In the genomic region with DNA sequence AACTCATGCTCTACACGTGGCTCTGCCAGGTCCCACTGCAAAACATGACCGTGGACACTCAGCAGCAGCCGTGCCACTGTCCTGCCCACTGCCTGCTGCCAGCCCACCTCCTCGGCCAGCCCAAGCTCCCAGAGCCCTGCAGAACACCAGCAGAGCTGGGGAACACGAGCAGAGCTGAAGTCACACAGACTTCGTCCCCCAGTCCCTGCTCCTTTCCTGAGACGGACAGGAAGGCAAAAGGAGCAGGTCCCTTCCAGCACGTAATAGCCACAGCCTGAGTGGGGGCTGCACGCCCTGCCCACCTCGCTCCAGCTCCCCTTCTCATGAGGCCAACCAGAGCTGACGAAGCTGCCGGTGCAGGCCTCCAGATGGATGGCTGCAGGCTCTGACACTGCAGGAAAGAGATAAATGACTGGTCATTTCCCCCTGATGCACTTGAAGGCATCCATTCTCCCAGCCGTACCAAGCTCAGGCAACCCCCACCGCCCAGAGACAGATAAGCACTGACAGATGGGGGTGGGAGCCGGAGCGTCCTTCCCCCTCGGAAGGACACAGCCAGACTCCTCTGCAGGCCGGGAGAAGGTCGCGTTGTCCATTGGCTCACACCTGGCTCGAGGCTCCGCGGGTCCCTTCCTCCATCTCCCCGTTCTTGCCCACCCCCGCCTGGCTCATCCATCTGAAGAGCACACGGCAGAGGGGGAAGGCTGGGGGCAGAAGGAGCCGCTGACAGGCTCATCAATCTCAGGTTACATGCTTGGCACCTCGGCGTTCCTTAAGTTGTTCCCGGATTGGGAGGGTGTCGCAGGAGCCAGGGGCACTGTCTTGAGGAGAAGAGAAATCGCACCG, we compare ENCODE assay signal across 1 cellular context.
TF ChIP-seq lines count a peak whose summit lies in the region.

No MANE protein-coding gene starts in this region.

TF ChIP-seq in K562, 482 proteins besides CTCF, POLR2A, EP300 and RAD21 (continued from another document):
- TF ChIP-seq, protein P1, sequence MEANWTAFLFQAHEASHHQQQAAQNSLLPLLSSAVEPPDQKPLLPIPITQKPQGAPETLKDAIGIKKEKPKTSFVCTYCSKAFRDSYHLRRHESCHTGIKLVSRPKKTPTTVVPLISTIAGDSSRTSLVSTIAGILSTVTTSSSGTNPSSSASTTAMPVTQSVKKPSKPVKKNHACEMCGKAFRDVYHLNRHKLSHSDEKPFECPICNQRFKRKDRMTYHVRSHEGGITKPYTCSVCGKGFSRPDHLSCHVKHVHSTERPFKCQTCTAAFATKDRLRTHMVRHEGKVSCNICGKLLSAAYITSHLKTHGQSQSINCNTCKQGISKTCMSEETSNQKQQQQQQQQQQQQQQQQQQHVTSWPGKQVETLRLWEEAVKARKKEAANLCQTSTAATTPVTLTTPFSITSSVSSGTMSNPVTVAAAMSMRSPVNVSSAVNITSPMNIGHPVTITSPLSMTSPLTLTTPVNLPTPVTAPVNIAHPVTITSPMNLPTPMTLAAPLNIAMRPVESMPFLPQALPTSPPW (CRISPR knock-in tag; IDR thresholded peaks at IDR 0.05) = peak; percentile 82
- TF ChIP-seq KDM1A (IDR thresholded peaks at IDR 0.05) (peak; percentile 72 to 83), ETS2 (tag; IDR thresholded peaks at IDR 0.05; ENCODE audit: borderline replicate concordance, poor library complexity, severe bottlenecking) (no peak), POLR2AphosphoS5 (IDR thresholded peaks at IDR 0.05; ENCODE audit: control insufficient read depth, insufficient read depth, low read depth, low read length) (peak; percentile 67), RNF2 (IDR thresholded peaks at IDR 0.05) (peak; percentile 74), SMARCE1 (IDR thresholded peaks at IDR 0.05) (peak; percentile 41; the same call in 1 of the 2 replicates), CCNT2 (IDR thresholded peaks at IDR 0.05; ENCODE audit: borderline replicate concordance, extremely low read depth, insufficient read length, low read depth, low read length) (peak; percentile 44), MBD2 (IDR thresholded peaks at IDR 0.05; ENCODE audit: borderline replicate concordance, low read depth) (0 out of 2 replicates have a peak, but pooled peaks have one; percentile 39), MED1 (CRISPR knock-in tag; IDR thresholded peaks at IDR 0.05; ENCODE audit: borderline replicate concordance) (no peak), SOX6 (IDR thresholded peaks at IDR 0.05) (peak; percentile 41; the same call in 1 of the 2 replicates), HDAC2 (IDR thresholded peaks at IDR 0.05) (peak; percentile 64; the same call in 1 of the 2 replicates), TBL1XR1 (IDR thresholded peaks at IDR 0.05; ENCODE audit: low read length in 2 of 2) (no peak), ZBTB11 (CRISPR knock-in tag; IDR thresholded peaks at IDR 0.05) (peak in 1 of 3 experiments; percentile 45; a peak in 1 of 6 replicates), NFIC (IDR thresholded peaks at IDR 0.05) (peak; percentile 72), USF2 (CRISPR knock-in tag; IDR thresholded peaks at IDR 0.05) (no peak), SMARCC2 (IDR thresholded peaks at IDR 0.05; ENCODE audit: low read depth) (no peak), KDM5B (IDR thresholded peaks at IDR 0.05; ENCODE audit: insufficient replicate concordance, low read depth, low read length) (no peak), MAFK (IDR thresholded peaks at IDR 0.05; ENCODE audit: low read length) (peak; percentile 57; the same call in 1 of the 2 replicates), CBFA2T3 (IDR thresholded peaks at IDR 0.05) (peak; percentile 94), LEF1 (IDR thresholded peaks at IDR 0.05) (peak; percentile 52; the same call in 1 of the 2 replicates), TEAD4 (IDR thresholded peaks at IDR 0.05; ENCODE audit: low read length) (peak; percentile 78), TEAD4 (CRISPR knock-in tag; IDR thresholded peaks at IDR 0.05; ENCODE audit: borderline replicate concordance) (no peak), ATF1 (CRISPR knock-in tag; IDR thresholded peaks at IDR 0.05) (no peak), ATF1 (tag; IDR thresholded peaks at IDR 0.05) (peak; percentile 56), CBX3 (IDR thresholded peaks at IDR 0.05; ENCODE audit: borderline replicate concordance in 1 of 2, low read length in 2 of 2) (no peak), POLR2G (IDR thresholded peaks at IDR 0.05; ENCODE audit: low read depth, low read length) (no peak), HSF4 (CRISPR knock-in tag; IDR thresholded peaks at IDR 0.05; ENCODE audit: borderline replicate concordance) (no peak), NEUROD1 (IDR thresholded peaks at IDR 0.05; ENCODE audit: borderline replicate concordance, low read depth, low read length, partially characterized antibody) (peak; percentile 34), SMARCA4 (IDR thresholded peaks at IDR 0.05) (peak; percentile 81), ZNF217 (CRISPR knock-in tag; IDR thresholded peaks at IDR 0.05) (no peak), ZNF583 (CRISPR knock-in tag; IDR thresholded peaks at IDR 0.05) (no peak), GATA2 (CRISPR knock-in tag; IDR thresholded peaks at IDR 0.05) (peak; percentile 68; the same call in 1 of the 2 replicates), CXXC5 (CRISPR knock-in tag; IDR thresholded peaks at IDR 0.05) (peak; percentile 46; the same call in 1 of the 2 replicates), CTBP1 (IDR thresholded peaks at IDR 0.05; ENCODE audit: borderline replicate concordance) (peak; percentile 95), XRCC5 (IDR thresholded peaks at IDR 0.05; ENCODE audit: low read depth, low read length) (no peak), RBM34 (IDR thresholded peaks at IDR 0.05; ENCODE audit: borderline replicate concordance, insufficient read depth, low read length) (no peak), PRMT5 (CRISPR knock-in tag; IDR thresholded peaks at IDR 0.05) (no peak), MAX (CRISPR knock-in tag; IDR thresholded peaks at IDR 0.05) (0 out of 2 replicates have a peak, but pooled peaks have one; percentile 0), KDM4B (IDR thresholded peaks at IDR 0.05; ENCODE audit: borderline replicate concordance in 2 of 2, low read depth in 1 of 2) (no peak), POU5F1 (IDR thresholded peaks at IDR 0.05; ENCODE audit: borderline replicate concordance, low read depth, low read length, partially characterized antibody) (no peak), TRIM24 (IDR thresholded peaks at IDR 0.05) (peak; percentile 75 to 91), MAZ (CRISPR knock-in tag; conservative IDR thresholded peaks at IDR 0.05 in 1 of 2, IDR thresholded peaks at IDR 0.05 in 1 of 2) (peak; percentile 56 to 71), TFE3 (CRISPR knock-in tag; IDR thresholded peaks at IDR 0.05) (no peak)
- TF ChIP-seq, protein P2, sequence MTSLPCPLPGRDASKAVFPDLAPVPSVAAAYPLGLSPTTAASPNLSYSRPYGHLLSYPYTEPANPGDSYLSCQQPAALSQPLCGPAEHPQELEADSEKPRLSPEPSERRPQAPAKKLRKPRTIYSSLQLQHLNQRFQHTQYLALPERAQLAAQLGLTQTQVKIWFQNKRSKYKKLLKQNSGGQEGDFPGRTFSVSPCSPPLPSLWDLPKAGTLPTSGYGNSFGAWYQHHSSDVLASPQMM (CRISPR knock-in tag; IDR thresholded peaks at IDR 0.05) = no peak
- TF ChIP-seq, protein P3, sequence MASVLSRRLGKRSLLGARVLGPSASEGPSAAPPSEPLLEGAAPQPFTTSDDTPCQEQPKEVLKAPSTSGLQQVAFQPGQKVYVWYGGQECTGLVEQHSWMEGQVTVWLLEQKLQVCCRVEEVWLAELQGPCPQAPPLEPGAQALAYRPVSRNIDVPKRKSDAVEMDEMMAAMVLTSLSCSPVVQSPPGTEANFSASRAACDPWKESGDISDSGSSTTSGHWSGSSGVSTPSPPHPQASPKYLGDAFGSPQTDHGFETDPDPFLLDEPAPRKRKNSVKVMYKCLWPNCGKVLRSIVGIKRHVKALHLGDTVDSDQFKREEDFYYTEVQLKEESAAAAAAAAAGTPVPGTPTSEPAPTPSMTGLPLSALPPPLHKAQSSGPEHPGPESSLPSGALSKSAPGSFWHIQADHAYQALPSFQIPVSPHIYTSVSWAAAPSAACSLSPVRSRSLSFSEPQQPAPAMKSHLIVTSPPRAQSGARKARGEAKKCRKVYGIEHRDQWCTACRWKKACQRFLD (CRISPR knock-in tag; IDR thresholded peaks at IDR 0.05) = peak; percentile 65; the same call in 1 of the 2 replicates
- TF ChIP-seq, protein P4, sequence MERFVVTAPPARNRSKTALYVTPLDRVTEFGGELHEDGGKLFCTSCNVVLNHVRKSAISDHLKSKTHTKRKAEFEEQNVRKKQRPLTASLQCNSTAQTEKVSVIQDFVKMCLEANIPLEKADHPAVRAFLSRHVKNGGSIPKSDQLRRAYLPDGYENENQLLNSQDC (CRISPR knock-in tag; IDR thresholded peaks at IDR 0.05) = no peak
- TF ChIP-seq, protein P5, sequence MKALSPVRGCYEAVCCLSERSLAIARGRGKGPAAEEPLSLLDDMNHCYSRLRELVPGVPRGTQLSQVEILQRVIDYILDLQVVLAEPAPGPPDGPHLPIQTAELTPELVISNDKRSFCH (CRISPR knock-in tag; IDR thresholded peaks at IDR 0.05) = no peak
- TF ChIP-seq, protein P5 (tag; IDR thresholded peaks at IDR 0.05) = 0 out of 2 replicates have a peak, but pooled peaks have one; percentile 64
TF ChIP-seq in K562: peak in this region for 66.
